In genomic region chr12:57743769-57744168, GRCh38 we compare ENCODE assay signal across 7 cellular contexts. TPM values are rescaled to one million over a fixed set of nuclear protein-coding genes. Genes with fewer than 3 reads are reported as not detected.
A peak's percentile ranks its signal among the peaks of the same experiment; 100 is the strongest.
DNase-seq lines count a peak whose midpoint lies in the region; ATAC-seq, FAIRE-seq and TF ChIP-seq lines count a peak whose summit lies in the region.
"Had no signal": no experiment of that assay in that cellular context is flagged by ENCODE, and none has a peak within 500 bp of the region (broad histone marks: within the 10 kb centered on the region; RNA-seq: fewer than 3 reads in every experiment).

No MANE protein-coding gene starts in this region.

- H3K36me3 ChIP-seq in GM12878 (ENCODE audit: control insufficient read depth in 2 of 2, insufficient read depth in 2 of 2, low read length in 1 of 2), result peaks cover 3 to 5% of the 10 kb centered on the region in 2 experiments
- peaks cover 0 to 44% (median 22%) of the 10 kb centered on the region in 6 donors for H3K36me3 ChIP-seq in spleen

- H2AFZ ChIP-seq in GM12878 (ENCODE audit: control insufficient read depth, low read depth, low read length), result peak overlapping the region; percentile 90

- H3K9me3 ChIP-seq in GM12878 (replicated peaks; ENCODE audit: control insufficient read depth, insufficient read depth, low read length), result no peaks in the 10 kb centered on the region
- no peaks in the 10 kb centered on the region for H3K9me3 ChIP-seq in spleen

- BruUV-seq in GM12878 (replicated peaks; lab: Mats Ljungman, UMichigan), result no TSS peak

- H3K27ac ChIP-seq in GM12878 (ENCODE audit: control insufficient read depth, insufficient read depth), result peak overlapping the region; percentile 94
- H3K27ac ChIP-seq in spleen, result peak overlapping the region in 5 of 8 donors; percentile 86 to 94 (median 92)

- DNase-seq in activated CD8-positive, alpha-beta memory T cell treated with anti-CD3 and anti-CD28 coated beads, Interleukin-2, amount 10 ng/mL, durations not matched to agents 7 days and 5 days, result no peak
- no peak for DNase-seq in activated CD8-positive, alpha-beta memory T cell treated with anti-CD3 and anti-CD28 coated beads, Interleukin-2, amount 50 U/mL, for 4 hours
- DNase-seq in GM12878 (ENCODE audit: low read depth, low spot score), result no peak
- DNase-seq in spleen, result no peak
- DNase-seq in H4 (ENCODE audit: low spot score), result no peak
- DNase-seq: PC-3 had no signal

- RAD21 ChIA-PET in GM12878 (lab: Charles Lee; ENCODE audit: unreplicated experiment), result interaction anchor here (1.0 to 1.5 kb wide), 4 partner anchors 13 to 285 kb away, joined by 5 to 6 read pairs (median 6); no protein-coding TSS in a partner anchor

- no peaks in the 10 kb centered on the region for H3K9me3 Mint-ChIP-seq in activated CD8-positive, alpha-beta memory T cell treated with anti-CD3 and anti-CD28 coated beads, Interleukin-2, amount 10 ng/mL, durations not matched to agents 7 days and 5 days (ENCODE audit: low read depth)

- H3K27me3 ChIP-seq in GM12878 (replicated peaks in 1 of 2; ENCODE audit: control insufficient read depth in 2 of 2, insufficient read depth in 2 of 2, low read length in 1 of 2) (no peaks in the 10 kb centered on the region), spleen (replicated peaks in 1 of 7) (peaks cover 0 to 14% (median under 1%) of the 10 kb centered on the region in 7 donors)

- TF ChIP-seq CTCF in GM12878 (IDR thresholded peaks at IDR 0.05 in 2 of 3, conservative IDR thresholded peaks at IDR 0.05 in 1 of 3; ENCODE audit: control insufficient read depth in 2 of 3, extremely low read depth in 1 of 3, insufficient read depth in 1 of 3, low read depth in 3 of 3, low read length in 3 of 3) (no peak), spleen (IDR thresholded peaks at IDR 0.05 in 8 of 11, conservative IDR thresholded peaks at IDR 0.05 in 3 of 11) (no peak)

- no peak for FAIRE-seq in GM12878 (lab: Jason Lieb, UNC)

- peaks cover 23% of the 10 kb centered on the region for H3K4me1 ChIP-seq in GM12878 (ENCODE audit: control insufficient read depth, insufficient read depth, low read length)
- peaks cover 18 to 71% (median 61%) of the 10 kb centered on the region in 6 donors for H3K4me1 ChIP-seq in spleen

- H3K4me2 ChIP-seq in GM12878 (ENCODE audit: control insufficient read depth, insufficient read depth), result peak overlapping the region; percentile 99

- peak overlapping the region; percentile 85 for H3K4me3 Mint-ChIP-seq in activated CD8-positive, alpha-beta memory T cell treated with anti-CD3 and anti-CD28 coated beads, Interleukin-2, amount 10 ng/mL, durations not matched to agents 7 days and 5 days

- H3K9ac ChIP-seq in GM12878 (ENCODE audit: control insufficient read depth, insufficient read depth, low read length), result peak overlapping the region; percentile 93; the same call in 1 of the 2 replicates

- POLR2A ChIA-PET in GM12878 (lab: Charles Lee), result interaction anchor here (3.0 kb wide), 1 partner anchor 12 kb away, joined by 19 read pairs; the partner anchor contains the start of gene MARCHF9

- WGBS in GM12878 (ENCODE audit: insufficient coverage, insufficient replicate concordance, low lambda C conversion rate, missing lambda C conversion rate), result 36% methylated on average over 2 of the region's 2 CpGs
- 73 to 92% (median 74%) methylated on average over 2 of the region's 2 CpGs for WGBS in spleen, 5 donors

- TF ChIP-seq RAD21 in GM12878 (IDR thresholded peaks at IDR 0.05; ENCODE audit: insufficient read depth, low read depth, low read length), result no peak

- intact Hi-C loops in GM12878 (cut with micrococcal nuclease; ENCODE audit: unreplicated experiment), result no loop called here
- intact Hi-C loops in spleen (cut with DNase I; ENCODE audit: low total_unique reads), result no loop called here

- H3K79me2 ChIP-seq in GM12878 (ENCODE audit: control insufficient read depth, insufficient read depth, low read length), result peaks cover 25% of the 10 kb centered on the region

- TF ChIP-seq EP300 in GM12878 (IDR thresholded peaks at IDR 0.05; ENCODE audit: borderline replicate concordance in 1 of 2, control insufficient read depth in 1 of 2, low read depth in 2 of 2, low read length in 2 of 2), result no peak

- H3K4me1 Mint-ChIP-seq in activated CD8-positive, alpha-beta memory T cell treated with anti-CD3 and anti-CD28 coated beads, Interleukin-2, amount 10 ng/mL, durations not matched to agents 7 days and 5 days, result peaks cover 58% of the 10 kb centered on the region

- no peaks in the 10 kb centered on the region for H3K27me3 Mint-ChIP-seq in activated CD8-positive, alpha-beta memory T cell treated with anti-CD3 and anti-CD28 coated beads, Interleukin-2, amount 10 ng/mL, durations not matched to agents 7 days and 5 days

- CTCF ChIA-PET in activated CD8-positive, alpha-beta memory T cell treated with anti-CD3 and anti-CD28 coated beads, Interleukin-2, amount 10 ng/mL, durations not matched to agents 7 days and 5 days (lab: Charles Lee), result interaction anchor here (1.2 to 1.6 kb wide), 4 partner anchors 10 to 280 kb away, joined by 3 to 7 read pairs (median 4); no protein-coding TSS in a partner anchor
- CTCF ChIA-PET in GM12878 (lab: Yijun Ruan, JAX), result interaction anchor here (0.7 to 2.9 kb wide), 4 partner anchors 8 to 285 kb away, joined by 3 to 28 read pairs (median 4); partner anchors contain the start of genes CDK4 and GLI1

- peaks cover 14% of the 10 kb centered on the region for H3K36me3 Mint-ChIP-seq in activated CD8-positive, alpha-beta memory T cell treated with anti-CD3 and anti-CD28 coated beads, Interleukin-2, amount 10 ng/mL, durations not matched to agents 7 days and 5 days

- no peak for TF ChIP-seq POLR2A in GM12878 (IDR thresholded peaks at IDR 0.05; ENCODE audit: low read depth, low read length)
- TF ChIP-seq POLR2A in spleen (IDR thresholded peaks at IDR 0.05), result no peak

- H3K4me3 ChIP-seq in GM12878, result peak overlapping the region; percentile 91
- peak overlapping the region in 1 of 8 donors; percentile 78 for H3K4me3 ChIP-seq in spleen

- peak overlapping the region; percentile 95 for H3K27ac Mint-ChIP-seq in activated CD8-positive, alpha-beta memory T cell treated with anti-CD3 and anti-CD28 coated beads, Interleukin-2, amount 10 ng/mL, durations not matched to agents 7 days and 5 days

- no peaks in the 10 kb centered on the region for H4K20me1 ChIP-seq in GM12878 (ENCODE audit: control insufficient read depth, insufficient read depth)

- ATAC-seq in activated CD8-positive, alpha-beta memory T cell treated with anti-CD3 and anti-CD28 coated beads, Interleukin-2, amount 10 ng/mL, durations not matched to agents 7 days and 5 days, result no peak
- ATAC-seq in GM12878 (no peak), HG03439 (IDR thresholded peaks at IDR 0.05; ENCODE audit: unreplicated experiment) (no peak)

- SMC1A ChIA-PET in GM12878 (lab: Charles Lee; ENCODE audit: uncharacterized antibody, unreplicated experiment), result interaction anchor here (0.8 to 2.4 kb wide), 3 partner anchors 13 to 93 kb away, joined by 4 to 14 read pairs (median 4); partner anchors contain the start of genes EEF1AKMT3 and METTL1

- in situ Hi-C loops in GM12878 (cut with MboI), result no loop called here

RNA-seq across cellular contexts. Expression of gene TSPAN31, which starts 1.1 kb away (rescaled TPM):
- 10 to 100 TPM in 1 of 2 experiments, 1 to 10 TPM in 1; 10.0 to 19.4 TPM for total RNA-seq in activated CD8-positive, alpha-beta memory T cell treated with anti-CD3 and anti-CD28 coated beads, Interleukin-2, amount 10 ng/mL, durations not matched to agents 7 days and 5 days
- total RNA-seq in GM12878 (2013; cell fraction: nucleolus; rRNA removed), result 28.1 and 28.4 TPM in 2 replicates
- 24.8 and 32.7 TPM in 2 replicates for total RNA-seq in GM12878 (2014; rRNA removed)
- total RNA-seq in GM12878 (2014; rRNA removed; fragmentation: Illumina TruSeq; extraction: Trizol), result 18.8 and 21.7 TPM in 2 replicates
- 11.8 and 13.8 TPM in 2 replicates for total RNA-seq in GM12878 (2021)
- 16.0 TPM for polyA plus RNA-seq in GM12878 (2011; ENCODE audit: low read depth)
- 32.2 and 40.4 TPM in 2 replicates for polyA plus RNA-seq in GM12878 (2011; rRNA removed)
- polyA plus RNA-seq in GM12878 (2011; cell fraction: cytosol; rRNA removed), result 23.1 and 29.6 TPM in 2 replicates
- polyA plus RNA-seq in GM12878 (2011; cell fraction: nucleus; rRNA removed), result 16.6 and 19.0 TPM in 2 replicates
- 27.7 and 28.4 TPM in 2 replicates for polyA plus RNA-seq in GM12878 (2012)
- polyA plus RNA-seq in GM12878 (2014; fragmentation: Illumina TruSeq; extraction: Trizol), result 24.7 and 27.0 TPM in 2 replicates
- polyA plus RNA-seq in GM12878 (2014; fragmentation: Nextera tagmentation; extraction: Ambion mirVana), result 10 to 100 TPM; 23.4 to 25.1 TPM
- 19.0 and 20.8 TPM in 2 replicates for polyA plus RNA-seq in GM12878 (2014; rRNA removed)
- polyA plus RNA-seq in GM12878 (2016; fragmentation: Nextera tagmentation; extraction: Ambion mirVana), result 10 to 100 TPM; 27.7 to 30.0 TPM
- polyA minus RNA-seq in GM12878 (2011; rRNA and poly(A)+ RNA removed), result 24.3 and 40.1 TPM in 2 replicates
- 8.2 and 9.2 TPM in 2 replicates for polyA minus RNA-seq in GM12878 (2011; cell fraction: cytosol; rRNA and poly(A)+ RNA removed)
- 10.5 and 15.4 TPM in 2 replicates for polyA minus RNA-seq in GM12878 (2011; cell fraction: nucleus; rRNA and poly(A)+ RNA removed)
- 10 to 100 TPM; 27.1 to 93.1 (median 33.4) TPM for total RNA-seq in spleen
- polyA plus RNA-seq in spleen, result 10 to 100 TPM; 16.9 to 25.9 (median 25.3) TPM
- 64.1 and 76.5 TPM in 2 replicates for total RNA-seq in H4 (2014; rRNA removed; shearing (Covaris generic))

RNA-seq across cellular contexts. Expression of gene AGAP2, which starts 5.2 kb away (rescaled TPM):
- total RNA-seq in activated CD8-positive, alpha-beta memory T cell treated with anti-CD3 and anti-CD28 coated beads, Interleukin-2, amount 10 ng/mL, durations not matched to agents 7 days and 5 days, result 10 to 100 TPM; 70.7 to 72.7 TPM
- 13.0 and 14.1 TPM in 2 replicates for total RNA-seq in GM12878 (2013; cell fraction: nucleolus; rRNA removed)
- total RNA-seq in GM12878 (2014; rRNA removed) (11.1 and 14.1 TPM in 2 replicates), GM12878 (2014; rRNA removed; fragmentation: Illumina TruSeq; extraction: Trizol) (10.2 and 13.9 TPM in 2 replicates), GM12878 (2021) (17.9 and 19.8 TPM in 2 replicates), spleen (10 to 100 TPM; 13.4 to 21.8 (median 19.5) TPM)
- polyA plus RNA-seq in GM12878 (2011; ENCODE audit: low read depth), result 6.7 TPM
- polyA plus RNA-seq in GM12878 (2011; rRNA removed) (11.6 and 13.9 TPM in 2 replicates), GM12878 (2014; fragmentation: Illumina TruSeq; extraction: Trizol) (6.8 and 10.6 TPM in 2 replicates), GM12878 (2014; fragmentation: Nextera tagmentation; extraction: Ambion mirVana) (under 1 TPM; 0.29 to 0.47 TPM), GM12878 (2014; rRNA removed) (11.3 and 13.6 TPM in 2 replicates), GM12878 (2016; fragmentation: Nextera tagmentation; extraction: Ambion mirVana) (1 to 10 TPM; 2.5 to 2.8 TPM), spleen (1 to 10 TPM; 5.5 to 9.9 (median 6.6) TPM)
- 10.5 and 13.7 TPM in 2 replicates for polyA plus RNA-seq in GM12878 (2011; cell fraction: cytosol; rRNA removed)
- polyA plus RNA-seq in GM12878 (2011; cell fraction: nucleus; rRNA removed), result 28.7 and 34.5 TPM in 2 replicates
- 9.1 and 10.5 TPM in 2 replicates for polyA plus RNA-seq in GM12878 (2012)
- 9.4 and 16.3 TPM in 2 replicates for polyA minus RNA-seq in GM12878 (2011; rRNA and poly(A)+ RNA removed)
- 6.4 and 8.3 TPM in 2 replicates for polyA minus RNA-seq in GM12878 (2011; cell fraction: cytosol; rRNA and poly(A)+ RNA removed)
- 8.0 and 19.8 TPM in 2 replicates for polyA minus RNA-seq in GM12878 (2011; cell fraction: nucleus; rRNA and poly(A)+ RNA removed)
- 0.99 and 2.4 TPM in 2 replicates for total RNA-seq in H4 (2014; rRNA removed; shearing (Covaris generic))

RNA-seq across cellular contexts. Expression of gene CDK4, which starts 8.3 kb away (rescaled TPM):
- 100 to 1,000 TPM; 127 to 167 TPM for total RNA-seq in activated CD8-positive, alpha-beta memory T cell treated with anti-CD3 and anti-CD28 coated beads, Interleukin-2, amount 10 ng/mL, durations not matched to agents 7 days and 5 days
- 35.5 and 41.8 TPM in 2 replicates for total RNA-seq in GM12878 (2013; cell fraction: nucleolus; rRNA removed)
- total RNA-seq in GM12878 (2014; rRNA removed) (201 and 202 TPM in 2 replicates), GM12878 (2014; rRNA removed; fragmentation: Illumina TruSeq; extraction: Trizol) (116 and 120 TPM in 2 replicates), GM12878 (2021) (189 TPM in 2 replicates), spleen (10 to 100 TPM; 34.3 to 77.8 (median 51.6) TPM)
- 74.3 TPM for polyA plus RNA-seq in GM12878 (2011; ENCODE audit: low read depth)
- polyA plus RNA-seq in GM12878 (2011; rRNA removed) (155 and 251 TPM in 2 replicates), GM12878 (2014; fragmentation: Illumina TruSeq; extraction: Trizol) (213 and 240 TPM in 2 replicates), GM12878 (2014; fragmentation: Nextera tagmentation; extraction: Ambion mirVana) (10 to 100 TPM; 26.1 to 45.7 TPM), GM12878 (2014; rRNA removed) (237 and 311 TPM in 2 replicates), GM12878 (2016; fragmentation: Nextera tagmentation; extraction: Ambion mirVana) (100 to 1,000 TPM; 344 to 385 TPM), spleen (10 to 100 TPM; 36.2 to 72.0 (median 56.0) TPM)
- polyA plus RNA-seq in GM12878 (2011; cell fraction: cytosol; rRNA removed), result 241 and 318 TPM in 2 replicates
- polyA plus RNA-seq in GM12878 (2011; cell fraction: nucleus; rRNA removed), result 132 and 140 TPM in 2 replicates
- 98.0 and 98.2 TPM in 2 replicates for polyA plus RNA-seq in GM12878 (2012)
- polyA minus RNA-seq in GM12878 (2011; rRNA and poly(A)+ RNA removed), result 134 and 149 TPM in 2 replicates
- polyA minus RNA-seq in GM12878 (2011; cell fraction: cytosol; rRNA and poly(A)+ RNA removed), result 49.7 and 57.6 TPM in 2 replicates
- polyA minus RNA-seq in GM12878 (2011; cell fraction: nucleus; rRNA and poly(A)+ RNA removed), result 32.0 and 54.1 TPM in 2 replicates
- total RNA-seq in H4 (2014; rRNA removed; shearing (Covaris generic)), result 298 and 323 TPM in 2 replicates

RNA-seq across cellular contexts. Expression of gene MARCHF9, which starts 11.1 kb away (rescaled TPM):
- total RNA-seq in activated CD8-positive, alpha-beta memory T cell treated with anti-CD3 and anti-CD28 coated beads, Interleukin-2, amount 10 ng/mL, durations not matched to agents 7 days and 5 days, result 10 to 100 TPM; 21.0 to 24.9 TPM
- 20.5 and 20.9 TPM in 2 replicates for total RNA-seq in GM12878 (2013; cell fraction: nucleolus; rRNA removed)
- 15.6 and 17.6 TPM in 2 replicates for total RNA-seq in GM12878 (2014; rRNA removed)
- 10.3 and 10.4 TPM in 2 replicates for total RNA-seq in GM12878 (2014; rRNA removed; fragmentation: Illumina TruSeq; extraction: Trizol)
- 25.5 and 26.7 TPM in 2 replicates for total RNA-seq in GM12878 (2021)
- 7.7 TPM for polyA plus RNA-seq in GM12878 (2011; ENCODE audit: low read depth)
- 11.1 and 16.6 TPM in 2 replicates for polyA plus RNA-seq in GM12878 (2011; rRNA removed)
- polyA plus RNA-seq in GM12878 (2011; cell fraction: cytosol; rRNA removed), result 20.0 and 26.5 TPM in 2 replicates
- 36.0 and 36.4 TPM in 2 replicates for polyA plus RNA-seq in GM12878 (2011; cell fraction: nucleus; rRNA removed)
- polyA plus RNA-seq in GM12878 (2012), result 18.9 and 20.4 TPM in 2 replicates
- polyA plus RNA-seq in GM12878 (2014; fragmentation: Illumina TruSeq; extraction: Trizol), result 17.9 and 20.6 TPM in 2 replicates
- polyA plus RNA-seq in GM12878 (2014; fragmentation: Nextera tagmentation; extraction: Ambion mirVana), result 1 to 10 TPM; 2.4 to 5.1 TPM
- 29.3 and 32.3 TPM in 2 replicates for polyA plus RNA-seq in GM12878 (2014; rRNA removed)
- polyA plus RNA-seq in GM12878 (2016; fragmentation: Nextera tagmentation; extraction: Ambion mirVana), result 1 to 10 TPM; 3.3 to 4.0 TPM
- polyA minus RNA-seq in GM12878 (2011; rRNA and poly(A)+ RNA removed), result 17.7 and 24.6 TPM in 2 replicates
- 4.9 and 6.8 TPM in 2 replicates for polyA minus RNA-seq in GM12878 (2011; cell fraction: cytosol; rRNA and poly(A)+ RNA removed)
- 7.3 and 12.1 TPM in 2 replicates for polyA minus RNA-seq in GM12878 (2011; cell fraction: nucleus; rRNA and poly(A)+ RNA removed)
- 10 to 100 TPM; 17.2 to 36.8 (median 23.0) TPM for total RNA-seq in spleen
- 10 to 100 TPM; 29.0 to 49.0 (median 33.0) TPM for polyA plus RNA-seq in spleen
- total RNA-seq in H4 (2014; rRNA removed; shearing (Covaris generic)), result 5.5 and 7.3 TPM in 2 replicates

RNA-seq across cellular contexts. Expression of gene CYP27B1, which starts 23.1 kb away (rescaled TPM):
- 1 to 10 TPM; 4.5 to 5.4 TPM for total RNA-seq in activated CD8-positive, alpha-beta memory T cell treated with anti-CD3 and anti-CD28 coated beads, Interleukin-2, amount 10 ng/mL, durations not matched to agents 7 days and 5 days
- 3.3 and 4.2 TPM in 2 replicates for total RNA-seq in GM12878 (2013; cell fraction: nucleolus; rRNA removed)
- total RNA-seq in GM12878 (2014; rRNA removed) (0.79 and 0.87 TPM in 2 replicates), GM12878 (2014; rRNA removed; fragmentation: Illumina TruSeq; extraction: Trizol) (0.41 and 0.72 TPM in 2 replicates), GM12878 (2021) (1.0 and 2.7 TPM in 2 replicates), spleen (1 to 10 TPM in 2 of 7 donors, under 1 TPM in 5; 0.23 to 1.5 (median 0.47) TPM)
- polyA plus RNA-seq in GM12878 (2011; ENCODE audit: low read depth), result 0.47 TPM
- polyA plus RNA-seq in GM12878 (2011; rRNA removed) (1.8 and 2.0 TPM in 2 replicates), GM12878 (2014; fragmentation: Illumina TruSeq; extraction: Trizol) (0.57 and 1.2 TPM in 2 replicates), GM12878 (2014; fragmentation: Nextera tagmentation; extraction: Ambion mirVana) (under 1 TPM; 0.10 to 0.35 TPM), GM12878 (2014; rRNA removed) (1.8 and 1.9 TPM in 2 replicates), GM12878 (2016; fragmentation: Nextera tagmentation; extraction: Ambion mirVana) (1 to 10 TPM in 1 of 2 experiments, under 1 TPM in 1; 0.95 to 1.3 TPM), spleen (under 1 TPM; 0.20 to 0.48 (median 0.30) TPM)
- polyA plus RNA-seq in GM12878 (2011; cell fraction: cytosol; rRNA removed), result 1.4 and 2.9 TPM in 2 replicates
- 18.3 and 22.8 TPM in 2 replicates for polyA plus RNA-seq in GM12878 (2011; cell fraction: nucleus; rRNA removed)
- polyA plus RNA-seq in GM12878 (2012), result 1.2 TPM in 2 replicates
- 0.44 and 1.5 TPM in 2 replicates for polyA minus RNA-seq in GM12878 (2011; rRNA and poly(A)+ RNA removed)
- polyA minus RNA-seq in GM12878 (2011; cell fraction: cytosol; rRNA and poly(A)+ RNA removed), result 1.9 and 2.1 TPM in 2 replicates
- polyA minus RNA-seq in GM12878 (2011; cell fraction: nucleus; rRNA and poly(A)+ RNA removed), result 5.1 and 7.7 TPM in 2 replicates
- 0.48 TPM in 1 of 2 replicates, not detected in the other for total RNA-seq in H4 (2014; rRNA removed; shearing (Covaris generic))
